In the genomic region with DNA sequence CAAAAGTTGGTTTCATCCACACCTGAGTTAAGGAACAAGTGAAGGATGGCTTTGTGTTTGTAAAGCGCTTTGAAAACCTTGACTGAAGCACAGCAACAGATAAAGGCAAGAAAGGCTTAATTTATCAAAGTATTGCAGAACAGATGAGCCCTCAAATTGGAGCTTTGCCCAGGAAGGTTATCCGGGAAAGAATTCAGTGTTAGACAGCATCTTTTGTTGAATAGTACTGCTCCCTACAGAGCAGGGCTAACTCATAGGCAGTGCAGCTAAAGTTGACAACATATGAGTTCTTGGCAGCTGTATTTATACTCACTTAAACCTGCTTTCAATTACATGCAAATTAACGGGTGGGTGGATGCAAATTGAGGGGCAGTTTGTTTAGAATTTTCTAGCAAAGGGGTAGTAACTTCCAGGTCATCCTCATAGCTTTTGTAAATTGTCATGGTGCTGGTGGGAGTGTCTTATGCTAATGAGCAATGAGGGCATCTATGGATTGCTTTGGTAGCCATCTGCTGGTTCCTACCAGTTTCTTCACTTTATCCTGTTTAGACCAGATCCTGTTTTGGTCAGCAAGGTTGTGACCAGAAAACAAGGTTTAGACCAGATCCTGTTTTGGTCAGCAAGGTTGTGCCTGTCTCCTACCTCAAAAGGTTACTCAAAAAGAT, we compare ENCODE assay signal across 20 cellular contexts.
DNase-seq lines count a peak whose midpoint lies in the region; ATAC-seq and TF ChIP-seq lines count a peak whose summit lies in the region.
"Had no signal": no experiment of that assay in that cellular context is flagged by ENCODE, and none has a peak within 500 bp of the region (broad histone marks: within the 10 kb centered on the region; RNA-seq: fewer than 3 reads in every experiment).

No MANE protein-coding gene starts in this region.

- H3K9me2 ChIP-seq in PC-3 (replicated peaks; ENCODE audit: low read length) = no peaks in the 10 kb centered on the region

- intact Hi-C loops in PC-3 (cut with micrococcal nuclease) = no loop called here
- intact Hi-C loops in activated naive CD4-positive, alpha-beta T cell treated with anti-CD3 and anti-CD28 coated beads for 36 hours (cut with micrococcal nuclease) = no loop called here

- no peaks in the 10 kb centered on the region for H3K4me1 Mint-ChIP-seq in activated naive CD4-positive, alpha-beta T cell treated with anti-CD3 and anti-CD28 coated beads for 36 hours (ENCODE audit: low read depth)

- H3K9me3 Mint-ChIP-seq in activated naive CD4-positive, alpha-beta T cell treated with anti-CD3 and anti-CD28 coated beads for 36 hours = no peaks in the 10 kb centered on the region
- H3K9me3 Mint-ChIP-seq: CD8-positive, alpha-beta T cell had no signal

- H3K4me3 ChIP-seq in PC-3 (ENCODE audit: low read length) = no peak overlapping the region
- H3K4me3 ChIP-seq: HAP-1, SJCRH30 had no signal

- no peaks in the 10 kb centered on the region for H3K9me3 ChIP-seq in PC-3 (ENCODE audit: low read length)
- H3K9me3 ChIP-seq: HAP-1, SJCRH30 had no signal

- 0 out of 2 replicates have a peak, but pooled peaks have one; percentile 4 for TF ChIP-seq CTCF in 22Rv1 (IDR thresholded peaks at IDR 0.05)
- no peak for TF ChIP-seq CTCF in foreskin keratinocyte (conservative IDR thresholded peaks at IDR 0.05)
- TF ChIP-seq CTCF in PC-3 (conservative IDR thresholded peaks at IDR 0.05; ENCODE audit: low read depth, low read length) = no peak

- peak; percentile 27 for DNase-seq in D341Med (ENCODE audit: low spot score)
- DNase-seq in NCI-H82 treated with DMSO at 0.1 percent for 48 hours (lab: John Stamatoyannopoulos, UW; ENCODE audit: unreplicated experiment) = peak; percentile 48
- DNase-seq in foreskin keratinocyte = peak in 1 of 2 donors; percentile 15
- no peak for DNase-seq in putamen (ENCODE audit: low spot score)
- no peak for DNase-seq in PC-3
- no peak for DNase-seq in activated naive CD4-positive, alpha-beta T cell treated with anti-CD3 and anti-CD28 coated beads for 36 hours
- no peak for DNase-seq in NCI-H1417 treated with DMSO at 0.1 percent for 48 hours (lab: John Stamatoyannopoulos, UW)
- DNase-seq: CD8-positive, alpha-beta T cell; DMS 273 treated with DMSO at 0.1 percent for 48 hours; EL; IMR-90; Kasumi-1; NCI-H1436 treated with DMSO at 0.1 percent for 48 hours; NCI-H2081 treated with DMSO at 0.1 percent for 48 hours; NCI-H524 treated with DMSO at 0.1 percent for 48 hours; RPMI8226; SJCRH30; SW 1271 had no signal

- H3K9ac ChIP-seq in PC-3 (ENCODE audit: low read length) = no peak overlapping the region

- H3K27me3 ChIP-seq in foreskin keratinocyte = peaks cover 7% of the 10 kb centered on the region
- H3K27me3 ChIP-seq in PC-3 (ENCODE audit: low read length) = peaks cover 37% of the 10 kb centered on the region

- no peak overlapping the region for H3K27ac ChIP-seq in 22Rv1
- H3K27ac ChIP-seq in foreskin keratinocyte = no peak overlapping the region
- H3K27ac ChIP-seq in PC-3 (ENCODE audit: low read length) = no peak overlapping the region
- H3K27ac ChIP-seq: SJCRH30 had no signal

- no TSS peak for BruUV-seq in PC-3 (replicated peaks; lab: Mats Ljungman, UMichigan)

- H3K27me3 Mint-ChIP-seq in activated naive CD4-positive, alpha-beta T cell treated with anti-CD3 and anti-CD28 coated beads for 36 hours (ENCODE audit: low read depth) = peaks cover 27% of the 10 kb centered on the region

- H3K36me3 ChIP-seq in PC-3 (ENCODE audit: low read depth, low read length) = no peaks in the 10 kb centered on the region
- H3K36me3 ChIP-seq: HAP-1, SJCRH30 had no signal

- H3K36me3 Mint-ChIP-seq in activated naive CD4-positive, alpha-beta T cell treated with anti-CD3 and anti-CD28 coated beads for 36 hours (ENCODE audit: low read depth) = no peaks in the 10 kb centered on the region
- H3K36me3 Mint-ChIP-seq: CD8-positive, alpha-beta T cell had no signal

- no peak overlapping the region for H3K4me2 ChIP-seq in PC-3 (ENCODE audit: low read length)

- CTCF ChIA-PET in PC-3 (lab: Charles Lee) = no interaction called here
- CTCF ChIA-PET in activated naive CD4-positive, alpha-beta T cell treated with anti-CD3 and anti-CD28 coated beads for 36 hours (lab: Charles Lee) = interaction anchor here (1.0 to 1.5 kb wide), 2 partner anchors 16 to 216 kb away, joined by 3 to 4 read pairs; no protein-coding TSS in a partner anchor

- H3K4me1 ChIP-seq in foreskin keratinocyte (no peaks in the 10 kb centered on the region), PC-3 (ENCODE audit: insufficient read depth, low read length) (no peaks in the 10 kb centered on the region)
- H3K4me1 ChIP-seq: HAP-1, SJCRH30 had no signal

- H3K79me2 ChIP-seq in PC-3 (ENCODE audit: low read length) = no peaks in the 10 kb centered on the region

- no peak overlapping the region for H2AFZ ChIP-seq in PC-3 (ENCODE audit: low read length)

- H4K20me1 ChIP-seq in PC-3 (ENCODE audit: low read length) = no peaks in the 10 kb centered on the region

- ATAC-seq in foreskin keratinocyte (peak; percentile 19), PC-3 (no peak)
- ATAC-seq: CD8-positive, alpha-beta T cell had no signal

- no peaks in the 10 kb centered on the region for H3F3A ChIP-seq in PC-3 (ENCODE audit: low read length, unreplicated experiment)

- no peak overlapping the region for H3K27ac Mint-ChIP-seq in activated naive CD4-positive, alpha-beta T cell treated with anti-CD3 and anti-CD28 coated beads for 36 hours
- H3K27ac Mint-ChIP-seq: CD8-positive, alpha-beta T cell had no signal

- POLR2A ChIA-PET in PC-3 (lab: Charles Lee; ENCODE audit: unreplicated experiment) = no interaction called here

- no peak overlapping the region for H3K4me3 Mint-ChIP-seq in activated naive CD4-positive, alpha-beta T cell treated with anti-CD3 and anti-CD28 coated beads for 36 hours
- H3K4me3 Mint-ChIP-seq: CD8-positive, alpha-beta T cell had no signal

Comparison
In these comparisons a context has a peak if more than half of its experiments do, and no peak if none do; other contexts are left out.
1. DNase-seq: peak in D341Med (single experiment) and NCI-H82 treated with DMSO at 0.1 percent for 48 hours (single experiment); none in putamen (single experiment), PC-3 (single experiment), activated naive CD4-positive, alpha-beta T cell treated with anti-CD3 and anti-CD28 coated beads for 36 hours (single experiment) and NCI-H1417 treated with DMSO at 0.1 percent for 48 hours (single experiment).